In the genomic region with DNA sequence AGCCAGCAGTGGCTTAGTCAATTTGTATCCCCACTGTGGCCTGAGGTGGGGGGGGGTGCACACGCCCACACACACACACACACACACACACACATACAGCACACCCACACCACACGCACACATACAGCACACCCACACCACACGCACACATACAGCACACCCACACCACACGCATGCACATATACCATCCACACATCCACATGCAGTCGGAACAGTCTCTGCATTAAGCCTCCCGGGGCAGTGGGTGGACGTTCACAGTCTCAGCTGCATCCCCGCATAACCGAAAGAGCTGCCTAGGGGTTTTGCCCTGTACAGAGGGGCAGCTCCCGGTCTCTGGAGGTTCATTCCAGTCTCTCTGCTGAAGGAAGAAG, we compare ENCODE assay signal across 1 cellular context.
TF ChIP-seq lines count a peak whose summit lies in the region.

No MANE protein-coding gene starts in this region.

TF ChIP-seq in H1, 55 proteins besides CTCF, POLR2A, EP300 and RAD21 (continued from another document):
- TF ChIP-seq, protein P1, sequence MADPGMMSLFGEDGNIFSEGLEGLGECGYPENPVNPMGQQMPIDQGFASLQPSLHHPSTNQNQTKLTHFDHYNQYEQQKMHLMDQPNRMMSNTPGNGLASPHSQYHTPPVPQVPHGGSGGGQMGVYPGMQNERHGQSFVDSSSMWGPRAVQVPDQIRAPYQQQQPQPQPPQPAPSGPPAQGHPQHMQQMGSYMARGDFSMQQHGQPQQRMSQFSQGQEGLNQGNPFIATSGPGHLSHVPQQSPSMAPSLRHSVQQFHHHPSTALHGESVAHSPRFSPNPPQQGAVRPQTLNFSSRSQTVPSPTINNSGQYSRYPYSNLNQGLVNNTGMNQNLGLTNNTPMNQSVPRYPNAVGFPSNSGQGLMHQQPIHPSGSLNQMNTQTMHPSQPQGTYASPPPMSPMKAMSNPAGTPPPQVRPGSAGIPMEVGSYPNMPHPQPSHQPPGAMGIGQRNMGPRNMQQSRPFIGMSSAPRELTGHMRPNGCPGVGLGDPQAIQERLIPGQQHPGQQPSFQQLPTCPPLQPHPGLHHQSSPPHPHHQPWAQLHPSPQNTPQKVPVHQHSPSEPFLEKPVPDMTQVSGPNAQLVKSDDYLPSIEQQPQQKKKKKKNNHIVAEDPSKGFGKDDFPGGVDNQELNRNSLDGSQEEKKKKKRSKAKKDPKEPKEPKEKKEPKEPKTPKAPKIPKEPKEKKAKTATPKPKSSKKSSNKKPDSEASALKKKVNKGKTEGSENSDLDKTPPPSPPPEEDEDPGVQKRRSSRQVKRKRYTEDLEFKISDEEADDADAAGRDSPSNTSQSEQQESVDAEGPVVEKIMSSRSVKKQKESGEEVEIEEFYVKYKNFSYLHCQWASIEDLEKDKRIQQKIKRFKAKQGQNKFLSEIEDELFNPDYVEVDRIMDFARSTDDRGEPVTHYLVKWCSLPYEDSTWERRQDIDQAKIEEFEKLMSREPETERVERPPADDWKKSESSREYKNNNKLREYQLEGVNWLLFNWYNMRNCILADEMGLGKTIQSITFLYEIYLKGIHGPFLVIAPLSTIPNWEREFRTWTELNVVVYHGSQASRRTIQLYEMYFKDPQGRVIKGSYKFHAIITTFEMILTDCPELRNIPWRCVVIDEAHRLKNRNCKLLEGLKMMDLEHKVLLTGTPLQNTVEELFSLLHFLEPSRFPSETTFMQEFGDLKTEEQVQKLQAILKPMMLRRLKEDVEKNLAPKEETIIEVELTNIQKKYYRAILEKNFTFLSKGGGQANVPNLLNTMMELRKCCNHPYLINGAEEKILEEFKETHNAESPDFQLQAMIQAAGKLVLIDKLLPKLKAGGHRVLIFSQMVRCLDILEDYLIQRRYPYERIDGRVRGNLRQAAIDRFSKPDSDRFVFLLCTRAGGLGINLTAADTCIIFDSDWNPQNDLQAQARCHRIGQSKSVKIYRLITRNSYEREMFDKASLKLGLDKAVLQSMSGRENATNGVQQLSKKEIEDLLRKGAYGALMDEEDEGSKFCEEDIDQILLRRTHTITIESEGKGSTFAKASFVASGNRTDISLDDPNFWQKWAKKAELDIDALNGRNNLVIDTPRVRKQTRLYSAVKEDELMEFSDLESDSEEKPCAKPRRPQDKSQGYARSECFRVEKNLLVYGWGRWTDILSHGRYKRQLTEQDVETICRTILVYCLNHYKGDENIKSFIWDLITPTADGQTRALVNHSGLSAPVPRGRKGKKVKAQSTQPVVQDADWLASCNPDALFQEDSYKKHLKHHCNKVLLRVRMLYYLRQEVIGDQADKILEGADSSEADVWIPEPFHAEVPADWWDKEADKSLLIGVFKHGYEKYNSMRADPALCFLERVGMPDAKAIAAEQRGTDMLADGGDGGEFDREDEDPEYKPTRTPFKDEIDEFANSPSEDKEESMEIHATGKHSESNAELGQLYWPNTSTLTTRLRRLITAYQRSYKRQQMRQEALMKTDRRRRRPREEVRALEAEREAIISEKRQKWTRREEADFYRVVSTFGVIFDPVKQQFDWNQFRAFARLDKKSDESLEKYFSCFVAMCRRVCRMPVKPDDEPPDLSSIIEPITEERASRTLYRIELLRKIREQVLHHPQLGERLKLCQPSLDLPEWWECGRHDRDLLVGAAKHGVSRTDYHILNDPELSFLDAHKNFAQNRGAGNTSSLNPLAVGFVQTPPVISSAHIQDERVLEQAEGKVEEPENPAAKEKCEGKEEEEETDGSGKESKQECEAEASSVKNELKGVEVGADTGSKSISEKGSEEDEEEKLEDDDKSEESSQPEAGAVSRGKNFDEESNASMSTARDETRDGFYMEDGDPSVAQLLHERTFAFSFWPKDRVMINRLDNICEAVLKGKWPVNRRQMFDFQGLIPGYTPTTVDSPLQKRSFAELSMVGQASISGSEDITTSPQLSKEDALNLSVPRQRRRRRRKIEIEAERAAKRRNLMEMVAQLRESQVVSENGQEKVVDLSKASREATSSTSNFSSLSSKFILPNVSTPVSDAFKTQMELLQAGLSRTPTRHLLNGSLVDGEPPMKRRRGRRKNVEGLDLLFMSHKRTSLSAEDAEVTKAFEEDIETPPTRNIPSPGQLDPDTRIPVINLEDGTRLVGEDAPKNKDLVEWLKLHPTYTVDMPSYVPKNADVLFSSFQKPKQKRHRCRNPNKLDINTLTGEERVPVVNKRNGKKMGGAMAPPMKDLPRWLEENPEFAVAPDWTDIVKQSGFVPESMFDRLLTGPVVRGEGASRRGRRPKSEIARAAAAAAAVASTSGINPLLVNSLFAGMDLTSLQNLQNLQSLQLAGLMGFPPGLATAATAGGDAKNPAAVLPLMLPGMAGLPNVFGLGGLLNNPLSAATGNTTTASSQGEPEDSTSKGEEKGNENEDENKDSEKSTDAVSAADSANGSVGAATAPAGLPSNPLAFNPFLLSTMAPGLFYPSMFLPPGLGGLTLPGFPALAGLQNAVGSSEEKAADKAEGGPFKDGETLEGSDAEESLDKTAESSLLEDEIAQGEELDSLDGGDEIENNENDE (IDR thresholded peaks at IDR 0.05; ENCODE audit: insufficient replicate concordance, low read length) = no peak
- no peak for TF ChIP-seq JUND (IDR thresholded peaks at IDR 0.05; ENCODE audit: low read length)
- TF ChIP-seq ZNF274 (IDR thresholded peaks at IDR 0.05; ENCODE audit: borderline replicate concordance, extremely low read depth, low read length) = no peak
- TF ChIP-seq KDM4A (IDR thresholded peaks at IDR 0.05; ENCODE audit: low read depth, low read length, severe bottlenecking) = no peak
- TF ChIP-seq RNF2 (IDR thresholded peaks at IDR 0.05; ENCODE audit: borderline replicate concordance, low read depth, low read length, missing control alignments, poor library complexity, severe bottlenecking) = no peak
- TF ChIP-seq RBBP5 (IDR thresholded peaks at IDR 0.05; ENCODE audit: borderline replicate concordance, low read depth, low read length) = no peak
- TF ChIP-seq YY1 (IDR thresholded peaks at IDR 0.05; ENCODE audit: low read depth, low read length) = no peak
- TF ChIP-seq JUN (IDR thresholded peaks at IDR 0.05; ENCODE audit: low read depth, low read length) = no peak
- no peak for TF ChIP-seq POU5F1 (IDR thresholded peaks at IDR 0.05; ENCODE audit: low read depth, low read length)
- TF ChIP-seq EGR1 (IDR thresholded peaks at IDR 0.05; ENCODE audit: borderline replicate concordance, low read depth, low read length) = no peak
- TF ChIP-seq, protein P2, sequence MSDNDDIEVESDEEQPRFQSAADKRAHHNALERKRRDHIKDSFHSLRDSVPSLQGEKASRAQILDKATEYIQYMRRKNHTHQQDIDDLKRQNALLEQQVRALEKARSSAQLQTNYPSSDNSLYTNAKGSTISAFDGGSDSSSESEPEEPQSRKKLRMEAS (IDR thresholded peaks at IDR 0.05) = no peak
- no peak for TF ChIP-seq FOSL1 (IDR thresholded peaks at IDR 0.05; ENCODE audit: insufficient read depth, low read depth, low read length)
